In the genomic region with DNA sequence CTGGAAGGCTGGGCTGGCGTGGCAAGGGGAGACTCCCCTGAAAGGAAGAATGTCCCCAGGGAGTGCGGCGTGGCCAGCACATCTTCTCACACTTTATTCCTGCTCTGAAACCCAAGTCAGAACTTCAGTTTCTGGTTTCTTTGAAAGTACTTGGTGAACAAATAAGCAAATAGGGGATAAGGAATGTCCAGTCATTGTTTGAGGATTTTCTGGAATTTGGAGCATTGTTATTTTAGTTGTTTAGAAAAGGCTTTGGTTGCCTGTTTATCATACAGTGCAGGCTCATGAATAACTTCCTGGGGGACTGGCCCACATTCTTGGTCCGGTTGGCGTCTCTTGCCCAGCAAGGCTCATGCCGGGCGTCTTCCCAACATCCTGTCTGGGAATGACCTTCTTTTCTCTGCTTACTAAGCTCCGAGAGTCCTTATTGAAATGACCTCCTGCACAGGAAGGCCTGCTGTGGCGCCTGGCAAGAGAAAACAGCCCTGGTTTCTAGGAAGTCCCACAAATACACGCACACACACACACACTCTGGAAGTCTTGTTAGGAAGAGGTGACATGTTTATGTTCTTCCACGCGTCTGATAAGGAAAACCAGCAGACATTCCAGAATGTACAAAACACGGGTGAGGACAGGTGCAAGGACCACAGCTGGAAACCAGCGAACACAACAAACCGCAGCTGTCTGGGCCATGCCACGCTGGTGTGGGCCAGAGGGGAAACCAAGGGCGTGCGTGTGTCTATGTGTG, we compare ENCODE assay signal across 9 cellular contexts.
DNase-seq lines count a peak whose midpoint lies in the region; ATAC-seq and TF ChIP-seq lines count a peak whose summit lies in the region.
"Had no signal": no experiment of that assay in that cellular context is flagged by ENCODE, and none has a peak within 500 bp of the region (broad histone marks: within the 10 kb centered on the region; RNA-seq: fewer than 3 reads in every experiment).

No MANE protein-coding gene starts in this region.

- H2AFZ ChIP-seq in GM23338: no peak overlapping the region

- no peaks in the 10 kb centered on the region for H3K27me3 ChIP-seq in GM23338 (ENCODE audit: insufficient read depth)
- H3K27me3 ChIP-seq in right cardiac atrium (ENCODE audit: control insufficient read depth, insufficient read depth): no peaks in the 10 kb centered on the region

- H3K36me3 ChIP-seq in GM23338 (ENCODE audit: insufficient read depth): no peaks in the 10 kb centered on the region

- no peaks in the 10 kb centered on the region for H4K20me1 ChIP-seq in GM23338 (replicated peaks; ENCODE audit: insufficient read depth)

- no peak overlapping the region for H3K4me3 ChIP-seq in GM23338
- H3K4me3 ChIP-seq in right cardiac atrium (ENCODE audit: low read length): no peak overlapping the region
- H3K4me3 ChIP-seq in skeletal muscle cell (ENCODE audit: low read depth, low read length): no peak overlapping the region

- H3K27me3 Mint-ChIP-seq in GM23338 (ENCODE audit: insufficient read depth, low read depth, poor library complexity): peaks cover 3% of the 10 kb centered on the region

- TF ChIP-seq CTCF in GM23338 (conservative IDR thresholded peaks at IDR 0.05; ENCODE audit: low read depth in 2 of 2): no peak

- no peak overlapping the region for H3K27ac Mint-ChIP-seq in GM23338

- peaks cover 22% of the 10 kb centered on the region for H3K4me1 Mint-ChIP-seq in GM23338

- no peaks in the 10 kb centered on the region for H3K9me3 Mint-ChIP-seq in GM23338

- ATAC-seq in GM23338 (no peak; the same call in 2 of the 3 replicates), right cardiac atrium (peak; percentile 81), GM18867 (IDR thresholded peaks at IDR 0.05; ENCODE audit: unreplicated experiment) (no peak), GM18861 (IDR thresholded peaks at IDR 0.05; ENCODE audit: unreplicated experiment) (no peak), HG03565 (IDR thresholded peaks at IDR 0.05; ENCODE audit: unreplicated experiment) (no peak)

- 58% methylated on average over 18 of the region's 18 CpGs for WGBS in right cardiac atrium

- H3K4me2 ChIP-seq in GM23338: no peak overlapping the region

- DNase-seq in GM23338 (ENCODE audit: low spot score) (peak; percentile 29), anterior cingulate cortex (lab: John Stamatoyannopoulos, UW) (peak in 48 of 58 donors; percentile 5 to 80 (median 36)), right cardiac atrium (peak; percentile 70 to 83 (median 77)), skeletal muscle cell (ENCODE audit: low read depth) (peak; percentile 60), Kasumi-1 (lab: John Stamatoyannopoulos, UW) (no peak)
- DNase-seq: foreskin melanocyte had no signal

- intact Hi-C loops in right cardiac atrium (cut with DNase I): no loop called here

- no peaks in the 10 kb centered on the region for H3F3A ChIP-seq in GM23338 (replicated peaks; ENCODE audit: low read depth)

- no peaks in the 10 kb centered on the region for H3K36me3 Mint-ChIP-seq in GM23338 (ENCODE audit: low read depth)

- H3K4me1 ChIP-seq in GM23338 (ENCODE audit: insufficient read depth): no peaks in the 10 kb centered on the region; the same call in 1 of the 2 replicates
- H3K4me1 ChIP-seq in right cardiac atrium (ENCODE audit: control insufficient read depth, insufficient read depth, low read length): peaks cover 15% of the 10 kb centered on the region

- 0 out of 2 replicates have a peak, but pooled peaks cover 6% of the 10 kb centered on the region for H3K9me2 ChIP-seq in GM23338 (ENCODE audit: insufficient read depth)

- no peaks in the 10 kb centered on the region for H3K9me3 ChIP-seq in right cardiac atrium (ENCODE audit: control insufficient read depth, low read length)

- no peak overlapping the region for H3K4me3 Mint-ChIP-seq in GM23338

- no peak overlapping the region for H3K27ac ChIP-seq in GM23338 (ENCODE audit: low read depth)
- H3K27ac ChIP-seq in right cardiac atrium (ENCODE audit: low read length): peak overlapping the region; percentile 84

- H3K79me2 ChIP-seq in GM23338 (replicated peaks; ENCODE audit: insufficient read depth): no peaks in the 10 kb centered on the region

TF ChIP-seq in GM23338, 12 proteins besides CTCF, POLR2A, EP300 and RAD21 (continues in another document):
- TF ChIP-seq EZH2phosphoT487 (IDR thresholded peaks at IDR 0.05; ENCODE audit: unreplicated experiment): no peak
- TF ChIP-seq ZNF331 (CRISPR knock-in tag; IDR thresholded peaks at IDR 0.05; ENCODE audit: low read depth): no peak
- TF ChIP-seq JUNB (IDR thresholded peaks at IDR 0.05; ENCODE audit: unreplicated experiment): no peak
- no peak for TF ChIP-seq CREB1 (CRISPR knock-in tag; IDR thresholded peaks at IDR 0.05; ENCODE audit: low read depth)
- TF ChIP-seq ZNF114 (CRISPR knock-in tag; IDR thresholded peaks at IDR 0.05): no peak
- no peak for TF ChIP-seq POLR2AphosphoS5 (IDR thresholded peaks at IDR 0.05; ENCODE audit: low read depth)
- TF ChIP-seq NANOG (IDR thresholded peaks at IDR 0.05; ENCODE audit: borderline replicate concordance): no peak
- TF ChIP-seq, protein P1, sequence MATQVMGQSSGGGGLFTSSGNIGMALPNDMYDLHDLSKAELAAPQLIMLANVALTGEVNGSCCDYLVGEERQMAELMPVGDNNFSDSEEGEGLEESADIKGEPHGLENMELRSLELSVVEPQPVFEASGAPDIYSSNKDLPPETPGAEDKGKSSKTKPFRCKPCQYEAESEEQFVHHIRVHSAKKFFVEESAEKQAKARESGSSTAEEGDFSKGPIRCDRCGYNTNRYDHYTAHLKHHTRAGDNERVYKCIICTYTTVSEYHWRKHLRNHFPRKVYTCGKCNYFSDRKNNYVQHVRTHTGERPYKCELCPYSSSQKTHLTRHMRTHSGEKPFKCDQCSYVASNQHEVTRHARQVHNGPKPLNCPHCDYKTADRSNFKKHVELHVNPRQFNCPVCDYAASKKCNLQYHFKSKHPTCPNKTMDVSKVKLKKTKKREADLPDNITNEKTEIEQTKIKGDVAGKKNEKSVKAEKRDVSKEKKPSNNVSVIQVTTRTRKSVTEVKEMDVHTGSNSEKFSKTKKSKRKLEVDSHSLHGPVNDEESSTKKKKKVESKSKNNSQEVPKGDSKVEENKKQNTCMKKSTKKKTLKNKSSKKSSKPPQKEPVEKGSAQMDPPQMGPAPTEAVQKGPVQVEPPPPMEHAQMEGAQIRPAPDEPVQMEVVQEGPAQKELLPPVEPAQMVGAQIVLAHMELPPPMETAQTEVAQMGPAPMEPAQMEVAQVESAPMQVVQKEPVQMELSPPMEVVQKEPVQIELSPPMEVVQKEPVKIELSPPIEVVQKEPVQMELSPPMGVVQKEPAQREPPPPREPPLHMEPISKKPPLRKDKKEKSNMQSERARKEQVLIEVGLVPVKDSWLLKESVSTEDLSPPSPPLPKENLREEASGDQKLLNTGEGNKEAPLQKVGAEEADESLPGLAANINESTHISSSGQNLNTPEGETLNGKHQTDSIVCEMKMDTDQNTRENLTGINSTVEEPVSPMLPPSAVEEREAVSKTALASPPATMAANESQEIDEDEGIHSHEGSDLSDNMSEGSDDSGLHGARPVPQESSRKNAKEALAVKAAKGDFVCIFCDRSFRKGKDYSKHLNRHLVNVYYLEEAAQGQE (IDR thresholded peaks at IDR 0.05; ENCODE audit: unreplicated experiment): no peak
- no peak for TF ChIP-seq STAT1 (IDR thresholded peaks at IDR 0.05; ENCODE audit: unreplicated experiment)
- TF ChIP-seq, protein P2, sequence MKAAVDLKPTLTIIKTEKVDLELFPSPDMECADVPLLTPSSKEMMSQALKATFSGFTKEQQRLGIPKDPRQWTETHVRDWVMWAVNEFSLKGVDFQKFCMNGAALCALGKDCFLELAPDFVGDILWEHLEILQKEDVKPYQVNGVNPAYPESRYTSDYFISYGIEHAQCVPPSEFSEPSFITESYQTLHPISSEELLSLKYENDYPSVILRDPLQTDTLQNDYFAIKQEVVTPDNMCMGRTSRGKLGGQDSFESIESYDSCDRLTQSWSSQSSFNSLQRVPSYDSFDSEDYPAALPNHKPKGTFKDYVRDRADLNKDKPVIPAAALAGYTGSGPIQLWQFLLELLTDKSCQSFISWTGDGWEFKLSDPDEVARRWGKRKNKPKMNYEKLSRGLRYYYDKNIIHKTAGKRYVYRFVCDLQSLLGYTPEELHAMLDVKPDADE (IDR thresholded peaks at IDR 0.05): no peak

Comparison
In these comparisons a context has a peak if more than half of its experiments do, and no peak if none do; other contexts are left out.
1. ATAC-seq: peak in right cardiac atrium (2 of 2); none in GM23338 (single experiment), GM18867 (single experiment), GM18861 (single experiment) and HG03565 (single experiment).
2. DNase-seq: peak in GM23338 (single experiment), anterior cingulate cortex (48 of 58), right cardiac atrium (3 of 3) and skeletal muscle cell (single experiment); none in Kasumi-1 (0 of 2).